Comparison of ENCODE assay signal across 8 cellular contexts in the genomic region with DNA sequence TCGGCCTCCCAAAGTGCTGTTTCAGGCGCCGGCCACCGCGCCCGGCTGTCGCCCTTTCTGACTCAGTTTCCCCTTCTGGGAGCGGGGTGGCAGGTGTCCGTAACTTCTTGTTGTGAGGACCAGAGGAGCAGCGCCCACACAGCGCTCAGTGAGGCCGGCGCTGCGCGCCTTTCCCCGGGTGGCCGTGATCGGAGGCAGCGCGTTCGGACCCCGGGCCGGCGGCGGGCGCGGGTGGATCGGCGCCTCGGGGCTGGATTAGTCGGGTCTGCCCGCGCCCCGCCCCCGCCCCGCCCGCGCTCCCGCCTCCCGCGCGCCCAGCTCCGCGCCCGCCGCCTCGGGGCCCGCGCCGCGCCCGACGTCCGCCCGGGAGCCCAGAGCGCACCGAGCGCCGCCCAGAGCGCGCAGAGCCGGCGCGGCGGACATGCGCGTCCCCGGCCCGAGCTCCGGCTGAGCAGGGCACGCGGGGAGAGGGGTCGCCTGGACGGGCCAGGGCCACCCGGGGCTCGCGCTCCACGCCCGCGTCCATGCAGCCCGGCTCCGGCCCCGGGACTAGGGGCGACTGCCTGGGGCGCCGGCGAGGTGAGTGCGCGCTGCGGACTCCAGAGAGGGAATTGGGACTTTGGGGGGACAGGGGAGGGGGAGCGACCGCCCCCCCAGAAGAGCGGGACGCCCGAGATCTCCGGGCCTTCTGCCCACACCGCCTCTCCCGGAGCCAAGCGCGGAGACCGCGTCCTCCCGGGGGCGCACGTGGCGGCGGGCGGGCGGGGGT. TPM values are rescaled to one million over a fixed set of nuclear protein-coding genes. Genes with fewer than 3 reads are reported as not detected.
A peak's percentile ranks its signal among the peaks of the same experiment; 100 is the strongest.
DNase-seq lines count a peak whose midpoint lies in the region; ATAC-seq and TF ChIP-seq lines count a peak whose summit lies in the region.

No MANE protein-coding gene starts in this region.

- RAD21 ChIA-PET in HCT116 (lab: Charles Lee; ENCODE audit: low non-redundant PET in 1 of 2, low total read pairs in 2 of 2, uncharacterized antibody in 2 of 2, unreplicated experiment in 2 of 2): interaction anchor here in 1 of 2 experiments (0.6 kb wide), 1 partner anchor 36 kb away, joined by 3 read pairs; no protein-coding TSS in a partner anchor

- H3K4me1 Mint-ChIP-seq in activated T-helper 17 cell treated with anti-CD3 and anti-CD28 coated beads, Interleukin-2, amount 50 U/mL, for 72 hours: no peaks in the 10 kb centered on the region

- H3K4me3 Mint-ChIP-seq in activated T-helper 17 cell treated with anti-CD3 and anti-CD28 coated beads, Interleukin-2, amount 50 U/mL, for 72 hours: peak overlapping the region; percentile 55

- H3K27ac ChIP-seq in HCT116 (ENCODE audit: low read depth, low read length): peak overlapping the region; percentile 96

- no peak for TF ChIP-seq RAD21 in HCT116 (IDR thresholded peaks at IDR 0.05; ENCODE audit: low read depth)

- H3K36me3 ChIP-seq in HCT116 (ENCODE audit: control insufficient read depth in 1 of 2, insufficient read depth in 2 of 2, low read length in 2 of 2): no peaks in the 10 kb centered on the region; a peak in 2 of 4 replicates

- peak overlapping the region; percentile 87 to 96 for H3K4me3 ChIP-seq in HCT116 (replicated peaks in 1 of 2; ENCODE audit: low read depth in 1 of 2, low read length in 2 of 2)

- peaks cover 9% of the 10 kb centered on the region; the same call in 1 of the 2 replicates for H4K20me1 ChIP-seq in HCT116 (ENCODE audit: insufficient read depth)

- H2AFZ ChIP-seq in HCT116 (ENCODE audit: low read depth, low read length, poor library complexity, severe bottlenecking): no peak overlapping the region

- no peak overlapping the region for H3K27ac Mint-ChIP-seq in activated T-helper 17 cell treated with anti-CD3 and anti-CD28 coated beads, Interleukin-2, amount 50 U/mL, for 72 hours

- POLR2A ChIA-PET in HCT116 (lab: Charles Lee): no interaction called here

- peaks cover 5 to 20% of the 10 kb centered on the region in 2 experiments; a peak in 3 of 4 replicates for H3K4me1 ChIP-seq in HCT116 (ENCODE audit: control insufficient read depth in 1 of 2, insufficient read depth in 2 of 2, low read length in 2 of 2)

- peak overlapping the region; percentile 94 for H3K9ac ChIP-seq in HCT116 (ENCODE audit: low read length)

- intact Hi-C loops in HCT116 (cut with micrococcal nuclease): loop anchor here (2.0 kb wide), 1 partner anchor 55 kb away; no protein-coding TSS in a partner anchor

- H3K9me3 ChIP-seq in HCT116 (ENCODE audit: control insufficient read depth in 1 of 2, insufficient read depth in 1 of 2, low read depth in 1 of 2, low read length in 2 of 2): no peaks in the 10 kb centered on the region

- DNase-seq in CMK (ENCODE audit: low read depth) (peak; percentile 44), HCT116 (ENCODE audit: low read depth, low spot score) (peak; percentile 18), NCI-H774 (lab: John Stamatoyannopoulos, UW) (peak; percentile 44), germinal center (ENCODE audit: low spot score) (peak; percentile 65), occipital lobe (lab: John Stamatoyannopoulos, UW) (peak; percentile 19), activated gamma-delta T cell treated with Interleukin-2 at 50 U/mL for 16 hours (no peak)

- no TSS peak for BruUV-seq in HCT116 (replicated peaks; lab: Mats Ljungman, UMichigan)

- peak in 1 of 3 experiments; percentile 30; a peak in 3 of 6 replicates for TF ChIP-seq CTCF in HCT116 (IDR thresholded peaks at IDR 0.05 in 2 of 3, conservative IDR thresholded peaks at IDR 0.05 in 1 of 3; ENCODE audit: borderline replicate concordance in 1 of 3, insufficient read depth in 1 of 3, low read depth in 2 of 3, low read length in 2 of 3)

- peak; percentile 49 for TF ChIP-seq POLR2A in HCT116 (IDR thresholded peaks at IDR 0.05; ENCODE audit: borderline replicate concordance, extremely low read depth, insufficient read depth, insufficient read length)

- H3K9me3 Mint-ChIP-seq in activated T-helper 17 cell treated with anti-CD3 and anti-CD28 coated beads, Interleukin-2, amount 50 U/mL, for 72 hours: no peaks in the 10 kb centered on the region

- peak overlapping the region; percentile 98 for H3K4me2 ChIP-seq in HCT116 (ENCODE audit: low read length)

- CTCF ChIA-PET in HCT116 (lab: Charles Lee): interaction anchor here (1.0 kb wide), 2 partner anchors 55 to 285 kb away, joined by 4 to 8 read pairs; no protein-coding TSS in a partner anchor

- peaks cover 47% of the 10 kb centered on the region for H3K79me2 ChIP-seq in HCT116 (ENCODE audit: insufficient read depth, low read length)

- H3K27me3 Mint-ChIP-seq in activated T-helper 17 cell treated with anti-CD3 and anti-CD28 coated beads, Interleukin-2, amount 50 U/mL, for 72 hours: no peaks in the 10 kb centered on the region

- H3K27me3 ChIP-seq in HCT116 (ENCODE audit: insufficient read depth, low read length): no peaks in the 10 kb centered on the region

- ATAC-seq in HCT116 (peak; percentile 58), GM21381 (IDR thresholded peaks at IDR 0.05; ENCODE audit: unreplicated experiment) (no peak)
- peak; percentile 57 for ATAC-seq in activated T-helper 17 cell treated with anti-CD3 and anti-CD28 coated beads, Interleukin-2, amount 50 U/mL, for 72 hours (replicated peaks)

- H3K9me2 ChIP-seq in HCT116 (ENCODE audit: insufficient read depth): no peaks in the 10 kb centered on the region

- no peaks in the 10 kb centered on the region for H3K36me3 Mint-ChIP-seq in activated T-helper 17 cell treated with anti-CD3 and anti-CD28 coated beads, Interleukin-2, amount 50 U/mL, for 72 hours (ENCODE audit: low read depth)

TF ChIP-seq in HCT116, 20 proteins besides CTCF, POLR2A, EP300 and RAD21:
- no peak for TF ChIP-seq SP1 (IDR thresholded peaks at IDR 0.05; ENCODE audit: low read depth)
- no peak for TF ChIP-seq TCF7L2 (IDR thresholded peaks at IDR 0.05; ENCODE audit: borderline replicate concordance, extremely low read depth, insufficient read depth, insufficient read length)
- no peak for TF ChIP-seq EGR1 (IDR thresholded peaks at IDR 0.05; ENCODE audit: low read depth)
- TF ChIP-seq ZFX (IDR thresholded peaks at IDR 0.05): peak; percentile 56; the same call in 1 of the 2 replicates
- no peak for TF ChIP-seq CBX3 (IDR thresholded peaks at IDR 0.05; ENCODE audit: low read depth)
- TF ChIP-seq, protein P1, sequence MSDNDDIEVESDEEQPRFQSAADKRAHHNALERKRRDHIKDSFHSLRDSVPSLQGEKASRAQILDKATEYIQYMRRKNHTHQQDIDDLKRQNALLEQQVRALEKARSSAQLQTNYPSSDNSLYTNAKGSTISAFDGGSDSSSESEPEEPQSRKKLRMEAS (IDR thresholded peaks at IDR 0.05): peak; percentile 46; the same call in 1 of the 2 replicates
- no peak for TF ChIP-seq FOSL1 (IDR thresholded peaks at IDR 0.05; ENCODE audit: low read depth)
- peak; percentile 62; the same call in 1 of the 2 replicates for TF ChIP-seq POLR2AphosphoS5 (IDR thresholded peaks at IDR 0.05; ENCODE audit: low read depth, low read length)
- TF ChIP-seq EZH2phosphoT487 (IDR thresholded peaks at IDR 0.05; ENCODE audit: borderline replicate concordance): no peak
- TF ChIP-seq, protein P2, sequence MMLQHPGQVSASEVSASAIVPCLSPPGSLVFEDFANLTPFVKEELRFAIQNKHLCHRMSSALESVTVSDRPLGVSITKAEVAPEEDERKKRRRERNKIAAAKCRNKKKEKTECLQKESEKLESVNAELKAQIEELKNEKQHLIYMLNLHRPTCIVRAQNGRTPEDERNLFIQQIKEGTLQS (IDR thresholded peaks at IDR 0.05): no peak
- TF ChIP-seq, protein P3, sequence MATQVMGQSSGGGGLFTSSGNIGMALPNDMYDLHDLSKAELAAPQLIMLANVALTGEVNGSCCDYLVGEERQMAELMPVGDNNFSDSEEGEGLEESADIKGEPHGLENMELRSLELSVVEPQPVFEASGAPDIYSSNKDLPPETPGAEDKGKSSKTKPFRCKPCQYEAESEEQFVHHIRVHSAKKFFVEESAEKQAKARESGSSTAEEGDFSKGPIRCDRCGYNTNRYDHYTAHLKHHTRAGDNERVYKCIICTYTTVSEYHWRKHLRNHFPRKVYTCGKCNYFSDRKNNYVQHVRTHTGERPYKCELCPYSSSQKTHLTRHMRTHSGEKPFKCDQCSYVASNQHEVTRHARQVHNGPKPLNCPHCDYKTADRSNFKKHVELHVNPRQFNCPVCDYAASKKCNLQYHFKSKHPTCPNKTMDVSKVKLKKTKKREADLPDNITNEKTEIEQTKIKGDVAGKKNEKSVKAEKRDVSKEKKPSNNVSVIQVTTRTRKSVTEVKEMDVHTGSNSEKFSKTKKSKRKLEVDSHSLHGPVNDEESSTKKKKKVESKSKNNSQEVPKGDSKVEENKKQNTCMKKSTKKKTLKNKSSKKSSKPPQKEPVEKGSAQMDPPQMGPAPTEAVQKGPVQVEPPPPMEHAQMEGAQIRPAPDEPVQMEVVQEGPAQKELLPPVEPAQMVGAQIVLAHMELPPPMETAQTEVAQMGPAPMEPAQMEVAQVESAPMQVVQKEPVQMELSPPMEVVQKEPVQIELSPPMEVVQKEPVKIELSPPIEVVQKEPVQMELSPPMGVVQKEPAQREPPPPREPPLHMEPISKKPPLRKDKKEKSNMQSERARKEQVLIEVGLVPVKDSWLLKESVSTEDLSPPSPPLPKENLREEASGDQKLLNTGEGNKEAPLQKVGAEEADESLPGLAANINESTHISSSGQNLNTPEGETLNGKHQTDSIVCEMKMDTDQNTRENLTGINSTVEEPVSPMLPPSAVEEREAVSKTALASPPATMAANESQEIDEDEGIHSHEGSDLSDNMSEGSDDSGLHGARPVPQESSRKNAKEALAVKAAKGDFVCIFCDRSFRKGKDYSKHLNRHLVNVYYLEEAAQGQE (IDR thresholded peaks at IDR 0.05; ENCODE audit: low read depth): no peak
- TF ChIP-seq YY1 (IDR thresholded peaks at IDR 0.05; ENCODE audit: extremely low read depth, insufficient replicate concordance, low read depth, low read length): no peak

RNA-seq across cellular contexts. Expression of a gene that starts 50.5 kb away (rescaled TPM):
- total RNA-seq in HCT116 (2021; ENCODE audit: unreplicated experiment) (not detected), occipital lobe (not detected)
- polyA plus RNA-seq in HCT116 (2012): not detected in 2 replicates
- not detected for total RNA-seq in activated T-helper 17 cell treated with anti-CD3 and anti-CD28 coated beads, Interleukin-2, amount 50 U/mL, for 72 hours

RNA-seq across cellular contexts. Expression of a gene that starts 58.7 kb away (rescaled TPM):
- total RNA-seq in HCT116 (2021; ENCODE audit: unreplicated experiment): not detected
- polyA plus RNA-seq in HCT116 (2012): 0.10 TPM in 1 of 2 replicates, not detected in the other
- total RNA-seq in activated T-helper 17 cell treated with anti-CD3 and anti-CD28 coated beads, Interleukin-2, amount 50 U/mL, for 72 hours: not detected
- not detected for total RNA-seq in occipital lobe
